8 cellular contexts compared by ENCODE assay signal in the genomic region with DNA sequence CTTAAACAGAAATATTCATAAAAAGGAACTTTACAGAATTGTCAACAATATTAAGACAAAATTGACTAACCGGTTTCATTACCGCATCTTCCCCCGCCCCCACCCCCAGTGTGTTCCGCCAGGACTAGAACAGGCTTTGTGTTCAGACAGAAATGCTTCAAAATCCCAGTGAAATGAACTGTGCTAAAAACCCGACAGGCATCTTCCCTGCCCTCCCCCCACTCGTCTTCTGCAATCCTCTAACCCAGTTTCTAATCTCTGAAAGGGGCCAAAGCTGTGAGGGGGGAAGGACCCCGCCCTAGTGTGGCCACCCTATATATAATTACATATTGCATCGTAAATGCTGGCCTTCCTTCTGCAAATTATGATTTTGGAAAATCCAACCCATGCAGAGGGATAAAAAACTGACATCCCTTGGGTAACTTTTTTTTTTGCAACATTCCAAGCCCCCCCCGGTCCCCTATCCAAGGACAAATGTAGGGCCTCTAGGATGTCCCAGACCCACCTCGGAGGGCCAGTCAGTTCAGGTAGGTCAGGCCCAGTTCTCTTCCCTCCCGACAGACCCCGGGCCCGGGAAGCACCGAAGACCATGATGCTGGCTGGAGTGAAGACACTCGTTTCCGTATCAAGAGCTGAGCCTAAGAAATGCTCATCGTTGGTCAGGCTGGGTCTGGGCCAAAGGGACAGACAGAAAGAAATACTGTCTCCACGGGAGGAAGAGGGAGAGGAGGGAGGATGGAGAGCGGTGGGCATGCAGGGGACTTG. TPM values are rescaled to one million over a fixed set of nuclear protein-coding genes. Genes with fewer than 3 reads are reported as not detected.
A peak's percentile ranks its signal among the peaks of the same experiment; 100 is the strongest.
DNase-seq lines count a peak whose midpoint lies in the region; ATAC-seq and TF ChIP-seq lines count a peak whose summit lies in the region.
"Had no signal": no experiment of that assay in that cellular context is flagged by ENCODE, and none has a peak within 500 bp of the region (broad histone marks: within the 10 kb centered on the region; RNA-seq: fewer than 3 reads in every experiment).

No MANE protein-coding gene starts in this region.

- no peak for ATAC-seq in GM23338

- H3K9me2 ChIP-seq in GM23338 (ENCODE audit: insufficient read depth): no peaks in the 10 kb centered on the region

- peak overlapping the region; percentile 81 for H3K4me2 ChIP-seq in GM23338
- peak overlapping the region; percentile 84 for H3K4me2 ChIP-seq in osteoblast (ENCODE audit: insufficient read depth, low read length)

- peaks cover 10% of the 10 kb centered on the region for H3K27me3 Mint-ChIP-seq in GM23338 (ENCODE audit: insufficient read depth, low read depth, poor library complexity)

- TF ChIP-seq CTCF in GM23338 (conservative IDR thresholded peaks at IDR 0.05; ENCODE audit: low read depth in 2 of 2) (no peak), dorsolateral prefrontal cortex (IDR thresholded peaks at IDR 0.05 in 54 of 56, conservative IDR thresholded peaks at IDR 0.05 in 2 of 56; ENCODE audit: low read depth in 1 of 56, partially characterized antibody in 56 of 56) (no peak), osteoblast (IDR thresholded peaks at IDR 0.05; ENCODE audit: extremely low read depth, low read depth, low read length) (no peak)

- H4K20me1 ChIP-seq in GM23338 (replicated peaks; ENCODE audit: insufficient read depth) (no peaks in the 10 kb centered on the region), osteoblast (ENCODE audit: insufficient read depth, low read length) (no peaks in the 10 kb centered on the region)

- H3F3A ChIP-seq in GM23338 (replicated peaks; ENCODE audit: low read depth): peaks cover 19% of the 10 kb centered on the region; the same call in 1 of the 2 replicates

- H2AFZ ChIP-seq in GM23338 (no peak overlapping the region), osteoblast (ENCODE audit: low read length) (no peak overlapping the region)

- peaks cover 28% of the 10 kb centered on the region for H3K36me3 Mint-ChIP-seq in GM23338 (ENCODE audit: low read depth)

- intact Hi-C loops in dorsolateral prefrontal cortex (cut with DNase I): loop anchor here (2.0 to 5.0 kb wide), 5 partner anchors 36 to 154 kb away; a partner anchor contains a TSS

- no peaks in the 10 kb centered on the region for H3K9me3 Mint-ChIP-seq in GM23338

- H3K4me3 ChIP-seq in GM23338: peak overlapping the region; percentile 57
- H3K4me3 ChIP-seq in dorsolateral prefrontal cortex: peak overlapping the region in 56 of 59 donors; percentile 64 to 97 (median 85)
- peak overlapping the region; percentile 84 for H3K4me3 ChIP-seq in osteoblast (ENCODE audit: insufficient read depth, low read length)

- no peaks in the 10 kb centered on the region for H3K9me3 ChIP-seq in osteoblast (ENCODE audit: low read depth, low read length)
- H3K9me3 ChIP-seq: body of pancreas had no signal

- H3K4me3 Mint-ChIP-seq in GM23338: peak overlapping the region; percentile 81

- H3K27ac ChIP-seq in GM23338 (ENCODE audit: low read depth) (peak overlapping the region; percentile 73), dorsolateral prefrontal cortex (peak overlapping the region in 54 of 59 donors; percentile 7 to 99 (median 94)), osteoblast (ENCODE audit: low read depth, low read length) (no peak overlapping the region)

- peak overlapping the region; percentile 26 for H3K27ac Mint-ChIP-seq in GM23338

- H3K4me1 Mint-ChIP-seq in GM23338: peaks cover 26% of the 10 kb centered on the region

- H3K27me3 ChIP-seq in GM23338 (ENCODE audit: insufficient read depth) (no peaks in the 10 kb centered on the region), dorsolateral prefrontal cortex (no peaks in the 10 kb centered on the region), osteoblast (ENCODE audit: insufficient read depth, low read length) (no peaks in the 10 kb centered on the region)
- H3K27me3 ChIP-seq: body of pancreas had no signal

- H3K79me2 ChIP-seq in GM23338 (replicated peaks; ENCODE audit: insufficient read depth) (no peaks in the 10 kb centered on the region), osteoblast (ENCODE audit: insufficient read depth, low read length) (no peaks in the 10 kb centered on the region)

- DNase-seq in GM23338 (ENCODE audit: low spot score) (no peak), NOMO-1 treated with DMSO at 0.1 percent for 48 hours (lab: John Stamatoyannopoulos, UW; ENCODE audit: unreplicated experiment) (peak; percentile 37), dorsolateral prefrontal cortex (no peak), osteoblast (ENCODE audit: insufficient read length, low spot score, missing footprints) (peak; percentile 67), COR-L47 (lab: John Stamatoyannopoulos, UW) (no peak)
- no peak for DNase-seq in stimulated activated CD4-positive, alpha-beta T cell treated with anti-CD3 and anti-CD28 coated beads, Interleukin-1b, Interleukin-23, amount 100 ng/mL, for 48 hours
- no peak for DNase-seq in activated CD8-positive, alpha-beta memory T cell treated with anti-CD3 and anti-CD28 coated beads for 24 hours

- H3K4me1 ChIP-seq in GM23338 (ENCODE audit: insufficient read depth) (peaks cover 28% of the 10 kb centered on the region; the same call in 1 of the 2 replicates), osteoblast (ENCODE audit: insufficient read depth, low read length) (peaks cover 11% of the 10 kb centered on the region)

- H3K36me3 ChIP-seq in GM23338 (ENCODE audit: insufficient read depth): peaks cover 4% of the 10 kb centered on the region
- H3K36me3 ChIP-seq in osteoblast (ENCODE audit: insufficient read depth, low read length): peaks cover 27% of the 10 kb centered on the region

RNA-seq across cellular contexts. Expression of a gene that starts 1.2 kb away (rescaled TPM):
- 23.3 and 38.8 TPM in 2 replicates for total RNA-seq in GM23338 (2014; rRNA removed; shearing (Covaris generic))
- polyA plus RNA-seq in GM23338 (2016; fragmentation: Nextera tagmentation; extraction: Ambion mirVana): 30.3 and 31.9 TPM in 2 replicates
- 100 to 1,000 TPM in 114 of 120 experiments, 10 to 100 TPM in 6; 92.8 to 242 (median 139) TPM for total RNA-seq in dorsolateral prefrontal cortex
- 15.9 and 17.1 TPM in 2 replicates for total RNA-seq in osteoblast

RNA-seq across cellular contexts. Expression of a gene that starts 8.5 kb away (rescaled TPM):
- total RNA-seq in GM23338 (2014; rRNA removed; shearing (Covaris generic)): not detected in 2 replicates
- 1.3 and 1.4 TPM in 2 replicates for polyA plus RNA-seq in GM23338 (2016; fragmentation: Nextera tagmentation; extraction: Ambion mirVana)
- total RNA-seq in dorsolateral prefrontal cortex (1 to 10 TPM in 1 of 120 experiments, under 1 TPM in 1, not detected in 118; 0.78 to 1.0 TPM), osteoblast (not detected in 2 replicates)

RNA-seq across cellular contexts. Expression of a gene that starts 15.5 kb away (rescaled TPM):
- total RNA-seq in GM23338 (2014; rRNA removed; shearing (Covaris generic)): not detected in 2 replicates
- polyA plus RNA-seq in GM23338 (2016; fragmentation: Nextera tagmentation; extraction: Ambion mirVana): not detected in 2 replicates
- total RNA-seq in dorsolateral prefrontal cortex (1 to 10 TPM in 60 of 120 experiments, under 1 TPM in 16, not detected in 44; 0.33 to 5.6 (median 1.7) TPM), osteoblast (not detected in 2 replicates)
- total RNA-seq: body of pancreas had no signal

RNA-seq across cellular contexts. Expression of a gene that starts 36.7 kb away (rescaled TPM):
- 12.1 and 15.3 TPM in 2 replicates for total RNA-seq in GM23338 (2014; rRNA removed; shearing (Covaris generic))
- 5.3 and 5.8 TPM in 2 replicates for polyA plus RNA-seq in GM23338 (2016; fragmentation: Nextera tagmentation; extraction: Ambion mirVana)
- total RNA-seq in dorsolateral prefrontal cortex (10 to 100 TPM; 15.4 to 45.7 (median 25.2) TPM), osteoblast (14.5 and 16.2 TPM in 2 replicates)

RNA-seq across cellular contexts. Expression of a gene that starts 43.4 kb away (rescaled TPM):
- 90.5 and 105 TPM in 2 replicates for total RNA-seq in GM23338 (2014; rRNA removed; shearing (Covaris generic))
- polyA plus RNA-seq in GM23338 (2016; fragmentation: Nextera tagmentation; extraction: Ambion mirVana): 55.1 and 59.9 TPM in 2 replicates
- total RNA-seq in dorsolateral prefrontal cortex: 100 to 1,000 TPM in 117 of 120 experiments, 10 to 100 TPM in 3; 91.8 to 145 (median 122) TPM
- total RNA-seq in osteoblast: 48.0 and 48.1 TPM in 2 replicates

Comparison
In these comparisons a context has a peak if more than half of its experiments do, and no peak if none do; other contexts are left out.
1. DNase-seq: peak in NOMO-1 treated with DMSO at 0.1 percent for 48 hours (single experiment) and osteoblast (single experiment); none in GM23338 (single experiment), dorsolateral prefrontal cortex (0 of 10), stimulated activated CD4-positive, alpha-beta T cell treated with anti-CD3 and anti-CD28 coated beads, Interleukin-1b, Interleukin-23, amount 100 ng/mL, for 48 hours (single experiment), COR-L47 (single experiment) and activated CD8-positive, alpha-beta memory T cell treated with anti-CD3 and anti-CD28 coated beads for 24 hours (single experiment).
2. Peak in every context shown above with its lines, with median percentiles within 50 percentile points of each other: H3K4me3 ChIP-seq.